Comparison of ENCODE assay signal across 28 cellular contexts in genomic region chr9:130862217-130862616, GRCh38. TPM values are rescaled to one million over a fixed set of nuclear protein-coding genes. Genes with fewer than 3 reads are reported as not detected.
DNase-seq lines count a peak whose midpoint lies in the region; ATAC-seq and TF ChIP-seq lines count a peak whose summit lies in the region.
"Had no signal": no experiment of that assay in that cellular context is flagged by ENCODE, and none has a peak within 500 bp of the region (broad histone marks: within the 10 kb centered on the region; RNA-seq: fewer than 3 reads in every experiment).

No MANE protein-coding gene starts in this region.

- no peak for DNase-seq in esophagus muscularis mucosa (ENCODE audit: extremely low spot score)
- DNase-seq in progenitor cell of endocrine pancreas (ENCODE audit: low spot score, unreplicated experiment) = no peak
- DNase-seq in thyroid gland = no peak
- no peak for DNase-seq in NCI-H1694 treated with DMSO at 0.1 percent for 48 hours (lab: John Stamatoyannopoulos, UW)
- DNase-seq in activated CD4-positive, alpha-beta T cell treated with anti-CD3 and anti-CD28 coated beads, Interleukin-2, amount 50 U/mL, for 1 hour = no peak
- DNase-seq in lower lobe of right lung = no peak
- DNase-seq: activated B cell treated with CpG ODN at 0.5 μM for 24 hours; activated CD4-positive, alpha-beta T cell treated with anti-CD3 and anti-CD28 coated beads, Interleukin-2, amount 50 U/mL, for 48 hours; activated effector memory CD4-positive, alpha-beta T cell treated with anti-CD3 and anti-CD28 coated beads, Interleukin-2, amount 50 U/mL, for 16 hours; activated T-cell treated with anti-CD3 and anti-CD28 coated beads for 4 hours; CD8-positive, alpha-beta memory T cell; DMS53; GF-D8; heart left ventricle; left lung; MV-4-11; NCI-H1694; NCI-H526 treated with DMSO at 0.1 percent for 48 hours; RPMI8226; testis had no signal

- H3K27me3 Mint-ChIP-seq in progenitor cell of endocrine pancreas = no peaks in the 10 kb centered on the region
- H3K27me3 Mint-ChIP-seq: activated B cell treated with CpG ODN at 0.5 μM for 24 hours; CD8-positive, alpha-beta memory T cell had no signal

- 71% methylated on average over 8 of the region's 8 CpGs for WGBS in esophagus muscularis mucosa
- WGBS in thyroid gland, 2 donors = 89 to 92% methylated on average over 8 of the region's 8 CpGs

- H3K4me1 Mint-ChIP-seq in progenitor cell of endocrine pancreas (ENCODE audit: low read depth) = peaks cover 18% of the 10 kb centered on the region

- H3K27ac ChIP-seq in VCaP (peak overlapping the region; percentile 13; the same call in 1 of the 2 replicates), esophagus muscularis mucosa (replicated peaks in 1 of 4) (peak overlapping the region; percentile 76 to 84 (median 82)), thyroid gland (peak overlapping the region in 2 of 3 donors; percentile 88 to 93), lower lobe of right lung (no peak overlapping the region)
- H3K27ac ChIP-seq: KMS-11, left lung, SK-N-MC had no signal

- H3K9me3 Mint-ChIP-seq in progenitor cell of endocrine pancreas (ENCODE audit: low read depth) = no peaks in the 10 kb centered on the region
- H3K9me3 Mint-ChIP-seq: activated B cell treated with CpG ODN at 0.5 μM for 24 hours; CD8-positive, alpha-beta memory T cell; T-helper 2 cell treated with Interferon-gamma antibody and Interleukin-4, amounts not matched to agents 5 μg/mL and 100 μg/mL, for 36 hours had no signal

- TF ChIP-seq POLR2A in esophagus muscularis mucosa (IDR thresholded peaks at IDR 0.05; ENCODE audit: low read depth) (no peak), thyroid gland (IDR thresholded peaks at IDR 0.05) (no peak)

- ATAC-seq in lower lobe of right lung (no peak), HG03439 (IDR thresholded peaks at IDR 0.05; ENCODE audit: unreplicated experiment) (no peak)
- ATAC-seq: heart left ventricle, left lung had no signal

- no peak for TF ChIP-seq EP300 in esophagus muscularis mucosa (IDR thresholded peaks at IDR 0.05)

- H3K4me1 ChIP-seq in esophagus muscularis mucosa (peaks cover 53 to 100% (median 94%) of the 10 kb centered on the region in 4 donors), thyroid gland (peaks cover 41 to 50% of the 10 kb centered on the region in 2 donors), lower lobe of right lung (peaks cover 18% of the 10 kb centered on the region)
- H3K4me1 ChIP-seq: testis had no signal

- H3K27me3 ChIP-seq in esophagus muscularis mucosa = no peaks in the 10 kb centered on the region
- H3K27me3 ChIP-seq in thyroid gland = no peaks in the 10 kb centered on the region
- no peaks in the 10 kb centered on the region for H3K27me3 ChIP-seq in lower lobe of right lung (ENCODE audit: low read depth)
- H3K27me3 ChIP-seq: heart left ventricle, left lung, testis had no signal

- TF ChIP-seq CTCF in VCaP (conservative IDR thresholded peaks at IDR 0.05) (no peak), esophagus muscularis mucosa (IDR thresholded peaks at IDR 0.05) (no peak), progenitor cell of endocrine pancreas (IDR thresholded peaks at IDR 0.05; ENCODE audit: unreplicated experiment) (no peak), thyroid gland (IDR thresholded peaks at IDR 0.05) (no peak), lower lobe of right lung (IDR thresholded peaks at IDR 0.05) (no peak)

- H3K9me3 ChIP-seq in esophagus muscularis mucosa (no peaks in the 10 kb centered on the region), thyroid gland (no peaks in the 10 kb centered on the region), lower lobe of right lung (no peaks in the 10 kb centered on the region)
- H3K9me3 ChIP-seq: heart left ventricle, left lung, testis had no signal

- H3K27ac Mint-ChIP-seq in progenitor cell of endocrine pancreas = peak overlapping the region; percentile 26
- H3K27ac Mint-ChIP-seq: activated B cell treated with CpG ODN at 0.5 μM for 24 hours; T-helper 2 cell treated with Interferon-gamma antibody and Interleukin-4, amounts not matched to agents 5 μg/mL and 100 μg/mL, for 36 hours had no signal

- H3K4me3 Mint-ChIP-seq in progenitor cell of endocrine pancreas (ENCODE audit: low read depth) = no peak overlapping the region
- H3K4me3 Mint-ChIP-seq: activated B cell treated with CpG ODN at 0.5 μM for 24 hours; CD8-positive, alpha-beta memory T cell; T-helper 2 cell treated with Interferon-gamma antibody and Interleukin-4, amounts not matched to agents 5 μg/mL and 100 μg/mL, for 36 hours had no signal

- H3K36me3 ChIP-seq in esophagus muscularis mucosa (peaks cover 10 to 53% (median 31%) of the 10 kb centered on the region in 4 donors), thyroid gland (peaks cover 0 to 7% of the 10 kb centered on the region in 2 donors), lower lobe of right lung (peaks cover 73% of the 10 kb centered on the region)

- intact Hi-C loops in esophagus muscularis mucosa (cut with DNase I) = loop anchor here (2.0 kb wide), 2 partner anchors 91 to 155 kb away; no protein-coding TSS in a partner anchor
- intact Hi-C loops in thyroid gland (cut with DNase I) = loop anchor here (5.0 to 10.0 kb wide), 3 partner anchors 90 to 183 kb away; no protein-coding TSS in a partner anchor
- intact Hi-C loops in lower lobe of right lung (cut with DNase I) = loop anchor here (10.0 kb wide), 1 partner anchor 157 kb away; no protein-coding TSS in a partner anchor

- H3K4me3 ChIP-seq in esophagus muscularis mucosa = no peak overlapping the region
- H3K4me3 ChIP-seq in thyroid gland (replicated peaks in 1 of 3) = no peak overlapping the region
- H3K4me3 ChIP-seq in lower lobe of right lung = no peak overlapping the region
- H3K4me3 ChIP-seq: heart left ventricle, left lung, SK-N-MC, testis had no signal

- H3K36me3 Mint-ChIP-seq in progenitor cell of endocrine pancreas (ENCODE audit: insufficient read depth) = peaks cover 32% of the 10 kb centered on the region

RNA-seq across cellular contexts. Expression of gene ABL1, which starts 27.2 kb away (rescaled TPM):
- 100 to 1,000 TPM in 3 of 4 donors, 10 to 100 TPM in 1; 90.9 to 151 (median 133) TPM for total RNA-seq in esophagus muscularis mucosa
- total RNA-seq in progenitor cell of endocrine pancreas = 113 TPM in 2 replicates
- 10 to 100 TPM; 60.3 to 97.0 (median 79.8) TPM for total RNA-seq in thyroid gland
- total RNA-seq in lower lobe of right lung = 50.2 TPM

RNA-seq across cellular contexts. Expression of gene QRFP, which starts 34.4 kb away (rescaled TPM):
- total RNA-seq in esophagus muscularis mucosa (not detected), progenitor cell of endocrine pancreas (not detected in 2 replicates), thyroid gland (not detected), lower lobe of right lung (not detected)
- total RNA-seq: activated B cell treated with CpG ODN at 0.5 μM for 24 hours; bronchial epithelial cell; CD8-positive, alpha-beta memory T cell; heart left ventricle; HT1080; mucosa of gallbladder had no signal
